Comparison of ENCODE assay signal across 17 cellular contexts in genomic region chr1:31014094-31014493, GRCh38. TPM values are rescaled to one million over a fixed set of nuclear protein-coding genes. Genes with fewer than 3 reads are reported as not detected.
DNase-seq lines count a peak whose midpoint lies in the region; ATAC-seq and TF ChIP-seq lines count a peak whose summit lies in the region.
"Had no signal": no experiment of that assay in that cellular context is flagged by ENCODE, and none has a peak within 500 bp of the region (broad histone marks: within the 10 kb centered on the region; RNA-seq: fewer than 3 reads in every experiment).

No MANE protein-coding gene starts in this region.

- TF ChIP-seq CTCF in OCI-LY3 (IDR thresholded peaks at IDR 0.05; ENCODE audit: low read depth, low read length) = no peak
- no peak for TF ChIP-seq CTCF in smooth muscle cell (IDR thresholded peaks at IDR 0.05; ENCODE audit: borderline replicate concordance, insufficient read depth, poor library complexity, severe bottlenecking)

- peaks cover 99% of the 10 kb centered on the region for H3K79me2 ChIP-seq in OCI-LY3 (ENCODE audit: low read length)
- H3K79me2 ChIP-seq in smooth muscle cell (ENCODE audit: low read depth) = peaks cover 100% of the 10 kb centered on the region

- peak overlapping the region in 4 of 11 experiments; percentile 11 to 55 (median 24); a peak in 5 of 22 replicates for H3K27ac ChIP-seq in BLaER1 treated with 17β-estradiol and CSF1 and Interleukin-3, amounts not matched to agents 10 nM and 100 nM
- H3K27ac ChIP-seq in OCI-LY3 (ENCODE audit: low read length) = peak overlapping the region; percentile 72
- peak overlapping the region; percentile 31 for H3K27ac ChIP-seq in epithelial cell of prostate
- peak overlapping the region; percentile 26 for H3K27ac ChIP-seq in smooth muscle cell (ENCODE audit: low read depth)
- H3K27ac ChIP-seq: SJSA1 had no signal

- H3K9ac ChIP-seq in BLaER1 treated with 17β-estradiol and CSF1 and Interleukin-3, amounts not matched to agents 10 nM and 100 nM = no peak overlapping the region
- H3K9ac ChIP-seq in OCI-LY3 (ENCODE audit: low read length) (no peak overlapping the region), smooth muscle cell (ENCODE audit: low read depth) (no peak overlapping the region)

- 62% methylated on average over 1 of the region's 1 CpG for WGBS in smooth muscle cell (ENCODE audit: low lambda C conversion rate)

- no peak for ATAC-seq in GM18907 (IDR thresholded peaks at IDR 0.05; ENCODE audit: unreplicated experiment)
- ATAC-seq: PC-3 had no signal

- peaks cover 99 to 100% (median 100%) of the 10 kb centered on the region in 11 experiments for H4K20me1 ChIP-seq in BLaER1 treated with 17β-estradiol and CSF1 and Interleukin-3, amounts not matched to agents 10 nM and 100 nM
- peaks cover 71% of the 10 kb centered on the region for H4K20me1 ChIP-seq in OCI-LY3 (ENCODE audit: insufficient read depth, low read length)
- peaks cover 100% of the 10 kb centered on the region for H4K20me1 ChIP-seq in smooth muscle cell (ENCODE audit: low read depth)

- peaks cover 19 to 74% (median 32%) of the 10 kb centered on the region in 10 experiments; a peak in 19 of 20 replicates for H3K4me1 ChIP-seq in BLaER1 treated with 17β-estradiol and CSF1 and Interleukin-3, amounts not matched to agents 10 nM and 100 nM
- H3K4me1 ChIP-seq in OCI-LY3 (ENCODE audit: low read length) (peaks cover 54% of the 10 kb centered on the region), smooth muscle cell (ENCODE audit: low read depth) (peaks cover 30% of the 10 kb centered on the region)

- no peak overlapping the region for H3K4me3 ChIP-seq in BLaER1 treated with 17β-estradiol and CSF1 and Interleukin-3, amounts not matched to agents 10 nM and 100 nM
- no peak overlapping the region for H3K4me3 ChIP-seq in OCI-LY3 (ENCODE audit: low read length)
- no peak overlapping the region for H3K4me3 ChIP-seq in smooth muscle cell
- H3K4me3 ChIP-seq: SJSA1 had no signal

- H2AFZ ChIP-seq in OCI-LY3 (ENCODE audit: low read depth, low read length) (no peak overlapping the region), smooth muscle cell (ENCODE audit: low read depth) (no peak overlapping the region)

- DNase-seq in epithelial cell of prostate (ENCODE audit: low read depth, low spot score) (no peak), smooth muscle cell (lab: John Stamatoyannopoulos, UW; ENCODE audit: unreplicated experiment) (no peak), SW480 (ENCODE audit: low spot score) (no peak), NCI-H446 (lab: John Stamatoyannopoulos, UW) (no peak)
- DNase-seq: C1 segment of cervical spinal cord, DMS79, H7, NCI-H1105 treated with DMSO at 0.1 percent for 48 hours, NCI-H1694, NCI-H2081 treated with DMSO at 0.1 percent for 48 hours, NCI-H510A treated with DMSO at 0.1 percent for 48 hours, NCI-H774, PC-3 had no signal

- peaks cover 23 to 94% (median 65%) of the 10 kb centered on the region in 11 experiments; a peak in 21 of 22 replicates for H3K36me3 ChIP-seq in BLaER1 treated with 17β-estradiol and CSF1 and Interleukin-3, amounts not matched to agents 10 nM and 100 nM
- H3K36me3 ChIP-seq in OCI-LY3 (replicated peaks; ENCODE audit: low read depth, low read length) (peaks cover 2% of the 10 kb centered on the region), smooth muscle cell (ENCODE audit: low read depth) (no peaks in the 10 kb centered on the region)

- no peaks in the 10 kb centered on the region for H3K9me3 ChIP-seq in BLaER1 treated with 17β-estradiol and CSF1 and Interleukin-3, amounts not matched to agents 10 nM and 100 nM (replicated peaks in 1 of 11)
- H3K9me3 ChIP-seq in OCI-LY3 (ENCODE audit: insufficient read depth, low read length) = no peaks in the 10 kb centered on the region
- H3K9me3 ChIP-seq in smooth muscle cell (replicated peaks; ENCODE audit: low read depth) = no peaks in the 10 kb centered on the region
- H3K9me3 ChIP-seq: SJSA1 had no signal

- peak overlapping the region in 9 of 11 experiments; percentile 1 to 42 (median 27); a peak in 12 of 22 replicates for H3K4me2 ChIP-seq in BLaER1 treated with 17β-estradiol and CSF1 and Interleukin-3, amounts not matched to agents 10 nM and 100 nM
- peak overlapping the region; percentile 60 for H3K4me2 ChIP-seq in OCI-LY3 (ENCODE audit: low read length)
- no peak overlapping the region for H3K4me2 ChIP-seq in smooth muscle cell

- H3F3A ChIP-seq in smooth muscle cell (ENCODE audit: low read depth) = peaks cover 19% of the 10 kb centered on the region

- no peaks in the 10 kb centered on the region for H3K27me3 ChIP-seq in BLaER1 treated with 17β-estradiol and CSF1 and Interleukin-3, amounts not matched to agents 10 nM and 100 nM
- H3K27me3 ChIP-seq in OCI-LY3 (ENCODE audit: low read depth, low read length) = no peaks in the 10 kb centered on the region
- no peaks in the 10 kb centered on the region for H3K27me3 ChIP-seq in smooth muscle cell (ENCODE audit: low read depth)
- H3K27me3 ChIP-seq: SJSA1 had no signal

RNA-seq across cellular contexts. Expression of gene PUM1, which starts 51.4 kb away (rescaled TPM):
- 78.2 and 79.6 TPM in 2 replicates for total RNA-seq in smooth muscle cell
- polyA plus RNA-seq in smooth muscle cell = 49.0 and 54.0 TPM in 2 replicates
